In genomic region chr6:111210074-111210729, GRCh38 we compare ENCODE assay signal across 8 cellular contexts.
DNase-seq lines count a peak whose midpoint lies in the region; ATAC-seq, FAIRE-seq and TF ChIP-seq lines count a peak whose summit lies in the region.

No MANE protein-coding gene starts in this region.

- H3K9me3 ChIP-seq in kidney (ENCODE audit: control insufficient read depth in 1 of 2, low read length in 2 of 2) = no peaks in the 10 kb centered on the region

- FAIRE-seq in D721Med (lab: Jason Lieb, UNC) = peak; percentile 79
- FAIRE-seq in GM19239 (lab: Jason Lieb, UNC) = peak; percentile 87
- peak; percentile 36 for FAIRE-seq in RCC 7860 (lab: Jason Lieb, UNC)
- no peak for FAIRE-seq in kidney (lab: Jason Lieb, UNC)

- H3K4me1 ChIP-seq in kidney (ENCODE audit: control insufficient read depth in 1 of 2, insufficient read depth in 1 of 2, low read depth in 1 of 2, low read length in 2 of 2) = peaks cover 0 to under 1% of the 10 kb centered on the region in 2 donors

- CTCF ChIA-PET in MCF 10A (lab: Yijun Ruan, JAX) = interaction anchor here (0.5 to 3.5 kb wide), 28 partner anchors 8 to 995 kb away, joined by 3 to 60 read pairs (median 4); a partner anchor contains a TSS

- no peak overlapping the region for H3K9ac ChIP-seq in kidney (ENCODE audit: low read length in 2 of 2)

- BruUV-seq in MCF 10A (replicated peaks; lab: Mats Ljungman, UMichigan) = no TSS peak

- H3K4me3 ChIP-seq in kidney (ENCODE audit: low read length in 2 of 2) = no peak overlapping the region

- no peaks in the 10 kb centered on the region for H3K36me3 Mint-ChIP-seq in MCF 10A (ENCODE audit: insufficient read depth, unreplicated experiment)

- TF ChIP-seq CTCF in D721Med (IDR thresholded peaks at IDR 0.05; ENCODE audit: insufficient read depth, missing control alignments) = peak; percentile 92
- TF ChIP-seq CTCF in LNCAP (IDR thresholded peaks at IDR 0.05) = peak; percentile 78
- peak; percentile 60 for TF ChIP-seq CTCF in MCF 10A (IDR thresholded peaks at IDR 0.05; ENCODE audit: unreplicated experiment)
- peak; percentile 59 for TF ChIP-seq CTCF in kidney (IDR thresholded peaks at IDR 0.05; ENCODE audit: borderline replicate concordance, extremely low read depth, insufficient read depth)

- no peak overlapping the region for H3K4me3 Mint-ChIP-seq in MCF 10A (ENCODE audit: unreplicated experiment)

- peak; percentile 36 for DNase-seq in D721Med (ENCODE audit: insufficient read length, low spot score)
- DNase-seq in GM19239 (ENCODE audit: insufficient read length, low spot score) = peak; percentile 34
- peak; percentile 40 for DNase-seq in RCC 7860 (ENCODE audit: low spot score)
- DNase-seq in MCF 10A (ENCODE audit: unreplicated experiment) = peak; percentile 69
- DNase-seq in kidney = no peak
- peak; percentile 46 for DNase-seq in stromal cell of bone marrow (ENCODE audit: low read depth)

- no peak for ATAC-seq in HG02970 (IDR thresholded peaks at IDR 0.05; ENCODE audit: low FRiP score, unreplicated experiment)

- no peaks in the 10 kb centered on the region for H3K9me3 Mint-ChIP-seq in MCF 10A (ENCODE audit: unreplicated experiment)

- H3K27me3 Mint-ChIP-seq in MCF 10A (ENCODE audit: insufficient read depth, unreplicated experiment) = no peaks in the 10 kb centered on the region

- H3K4me1 Mint-ChIP-seq in MCF 10A (ENCODE audit: insufficient read depth, unreplicated experiment) = no peaks in the 10 kb centered on the region

- POLR2A ChIA-PET in MCF 10A (lab: Yijun Ruan, JAX) = interaction anchor here (0.7 to 1.9 kb wide), 2 partner anchors 17 to 152 kb away, joined by 3 to 8 read pairs; no protein-coding TSS in a partner anchor

- no peak overlapping the region for H3K27ac Mint-ChIP-seq in MCF 10A (ENCODE audit: low read depth, unreplicated experiment)

- intact Hi-C loops in MCF 10A (cut with micrococcal nuclease) = loop anchor here (1.0 to 2.0 kb wide), 4 partner anchors 47 to 682 kb away; no protein-coding TSS in a partner anchor
- intact Hi-C loops in kidney (cut with DNase I) = no loop called here

- no peaks in the 10 kb centered on the region for H3K36me3 ChIP-seq in kidney (ENCODE audit: control insufficient read depth in 1 of 2, insufficient read depth in 2 of 2, low read length in 2 of 2)

- H3K27ac ChIP-seq in kidney (ENCODE audit: low read depth in 2 of 2, low read length in 2 of 2) = no peak overlapping the region
